In genomic region chr15:85014932-85015331, GRCh38 we compare ENCODE assay signal across 25 cellular contexts. TPM values are rescaled to one million over a fixed set of nuclear protein-coding genes. Genes with fewer than 3 reads are reported as not detected.
A peak's percentile ranks its signal among the peaks of the same experiment; 100 is the strongest.
DNase-seq lines count a peak whose midpoint lies in the region; ATAC-seq, FAIRE-seq and TF ChIP-seq lines count a peak whose summit lies in the region.
"Had no signal": no experiment of that assay in that cellular context is flagged by ENCODE, and none has a peak within 500 bp of the region (broad histone marks: within the 10 kb centered on the region; RNA-seq: fewer than 3 reads in every experiment).

No MANE protein-coding gene starts in this region.

- no peak overlapping the region for H3K56ac ChIP-seq in mesendoderm (ENCODE audit: low read length)

- no peaks in the 10 kb centered on the region for H3K27me3 Mint-ChIP-seq in T-helper 17 cell
- no peaks in the 10 kb centered on the region for H3K27me3 Mint-ChIP-seq in stimulated activated memory B cell treated with anti-CD40 and anti-IgM and Interleukin-4, amounts not matched to agents 10 μg/mL and 1 μg/mL and 100 μg/mL, for 72 hours

- no peak overlapping the region for H3K18ac ChIP-seq in mesendoderm (ENCODE audit: low read length)

- H3K36me3 Mint-ChIP-seq in T-helper 17 cell (ENCODE audit: low read depth) = no peaks in the 10 kb centered on the region
- peaks cover 5% of the 10 kb centered on the region for H3K36me3 Mint-ChIP-seq in stimulated activated memory B cell treated with anti-CD40 and anti-IgM and Interleukin-4, amounts not matched to agents 10 μg/mL and 1 μg/mL and 100 μg/mL, for 72 hours

- no peak overlapping the region for H2BK120ac ChIP-seq in mesendoderm (ENCODE audit: low read depth, low read length)

- ATAC-seq in T-helper 17 cell (no peak), HG03039 (IDR thresholded peaks at IDR 0.05; ENCODE audit: unreplicated experiment) (no peak)
- ATAC-seq in stimulated activated memory B cell treated with anti-CD40 and anti-IgM and Interleukin-4, amounts not matched to agents 10 μg/mL and 1 μg/mL and 100 μg/mL, for 72 hours = no peak

- H3K9me3 ChIP-seq in BLaER1 = peaks cover 5% of the 10 kb centered on the region; the same call in 1 of the 2 replicates
- no peaks in the 10 kb centered on the region for H3K9me3 ChIP-seq in T-helper 17 cell (ENCODE audit: control insufficient read depth, low read length, poor library complexity, severe bottlenecking)
- H3K9me3 ChIP-seq in tibial nerve = no peaks in the 10 kb centered on the region
- H3K9me3 ChIP-seq: MG63, Peyer's patch had no signal

- peaks cover 15% of the 10 kb centered on the region for H3K4me1 Mint-ChIP-seq in T-helper 17 cell
- peaks cover 58% of the 10 kb centered on the region for H3K4me1 Mint-ChIP-seq in stimulated activated memory B cell treated with anti-CD40 and anti-IgM and Interleukin-4, amounts not matched to agents 10 μg/mL and 1 μg/mL and 100 μg/mL, for 72 hours

- H2BK5ac ChIP-seq in mesendoderm (ENCODE audit: low read length) = no peak overlapping the region

- no peaks in the 10 kb centered on the region for H3K9me3 Mint-ChIP-seq in stimulated activated memory B cell treated with anti-CD40 and anti-IgM and Interleukin-4, amounts not matched to agents 10 μg/mL and 1 μg/mL and 100 μg/mL, for 72 hours

- H3K27ac ChIP-seq in BLaER1 = no peak overlapping the region
- H3K27ac ChIP-seq in mesendoderm (ENCODE audit: low read depth, low read length) = no peak overlapping the region
- no peak overlapping the region for H3K27ac ChIP-seq in tibial nerve
- H3K27ac ChIP-seq: GM23248, Peyer's patch, SK-N-MC had no signal

- H4K5ac ChIP-seq in mesendoderm (ENCODE audit: low read length) = no peak overlapping the region

- H3K27me3 ChIP-seq in BLaER1 (no peaks in the 10 kb centered on the region), mesendoderm (ENCODE audit: insufficient read depth, low read length, poor library complexity) (no peaks in the 10 kb centered on the region), tibial nerve (no peaks in the 10 kb centered on the region)
- H3K27me3 ChIP-seq: MG63, Peyer's patch had no signal

- DNase-seq in GM18507 (ENCODE audit: extremely low spot score, insufficient read length, low read depth) = no peak
- DNase-seq in T-helper 17 cell = no peak
- DNase-seq in mesendoderm = no peak
- DNase-seq in tibial nerve (ENCODE audit: low spot score in 2 of 2) = no peak
- DNase-seq: Calu3, DMS79 treated with DMSO at 0.1 percent for 48 hours, GM23248, H7, IMR-90, KG1, MG63, NCI-H1092 treated with DMSO at 0.1 percent for 48 hours, NCI-H1436 treated with DMSO at 0.1 percent for 48 hours, NCI-H187 treated with DMSO at 0.1 percent for 48 hours, NCI-H2107, NCI-H446, NCI-H526, NCI-H82, OCI-M1, Peyer's patch, SIG-M5 had no signal

- H3K4me3 Mint-ChIP-seq in T-helper 17 cell = no peak overlapping the region
- no peak overlapping the region for H3K4me3 Mint-ChIP-seq in stimulated activated memory B cell treated with anti-CD40 and anti-IgM and Interleukin-4, amounts not matched to agents 10 μg/mL and 1 μg/mL and 100 μg/mL, for 72 hours

- H4K8ac ChIP-seq in mesendoderm (ENCODE audit: low read depth, low read length) = no peak overlapping the region

- TF ChIP-seq CTCF in tibial nerve (IDR thresholded peaks at IDR 0.05) = no peak

- H3K9ac ChIP-seq in BLaER1 (no peak overlapping the region), mesendoderm (ENCODE audit: low read length) (no peak overlapping the region)
- H3K9ac ChIP-seq: GM23248 had no signal

- H3K4me1 ChIP-seq in BLaER1 (peaks cover 28% of the 10 kb centered on the region), mesendoderm (ENCODE audit: control insufficient read depth, low read depth, low read length) (no peaks in the 10 kb centered on the region), tibial nerve (peaks cover 0 to 37% (median 9%) of the 10 kb centered on the region in 4 donors)

- no peak for TF ChIP-seq POLR2A in tibial nerve (IDR thresholded peaks at IDR 0.05)

- H2BK15ac ChIP-seq in mesendoderm (replicated peaks; ENCODE audit: low read depth) = no peak overlapping the region

- no peak overlapping the region for H3K4me3 ChIP-seq in BLaER1
- H3K4me3 ChIP-seq in mesendoderm (ENCODE audit: low read length) = no peak overlapping the region
- no peak overlapping the region for H3K4me3 ChIP-seq in tibial nerve
- H3K4me3 ChIP-seq: GM23248, MG63, Peyer's patch, SK-N-MC had no signal

- H3K36me3 ChIP-seq in BLaER1 (no peaks in the 10 kb centered on the region), mesendoderm (ENCODE audit: control insufficient read depth, insufficient read depth, low read length) (no peaks in the 10 kb centered on the region), tibial nerve (no peaks in the 10 kb centered on the region)
- H3K36me3 ChIP-seq: MG63, Peyer's patch had no signal

- H3K79me2 ChIP-seq in mesendoderm (ENCODE audit: control insufficient read depth, insufficient read depth, low read length) = no peaks in the 10 kb centered on the region

- WGBS in mesendoderm (ENCODE audit: extremely low coverage, insufficient coverage, low lambda C conversion rate) = no CpG with 5 or more reads among the region's 6 CpGs
- WGBS in tibial nerve, 2 donors = 76 to 80% methylated on average over 6 of the region's 6 CpGs

- peak; percentile 65 for FAIRE-seq in GM18507 (lab: Jason Lieb, UNC)

- H3K27ac Mint-ChIP-seq in T-helper 17 cell = peak overlapping the region; percentile 2
- peak overlapping the region; percentile 61 for H3K27ac Mint-ChIP-seq in stimulated activated memory B cell treated with anti-CD40 and anti-IgM and Interleukin-4, amounts not matched to agents 10 μg/mL and 1 μg/mL and 100 μg/mL, for 72 hours

- TF ChIP-seq EP300 in tibial nerve (IDR thresholded peaks at IDR 0.05) = no peak

- H3K4ac ChIP-seq in mesendoderm (ENCODE audit: low read depth, low read length) = no peak overlapping the region

- H3K4me2 ChIP-seq in BLaER1 = peak overlapping the region; percentile 48
- no peak overlapping the region for H3K4me2 ChIP-seq in mesendoderm (ENCODE audit: low read length)

- H2AK5ac ChIP-seq in mesendoderm (ENCODE audit: low read length) = no peak overlapping the region

- H4K20me1 ChIP-seq in BLaER1 = no peaks in the 10 kb centered on the region

- no peaks in the 10 kb centered on the region for H3K79me1 ChIP-seq in mesendoderm (ENCODE audit: low read length)

- no peak overlapping the region for H3K23ac ChIP-seq in mesendoderm (ENCODE audit: low read length)

RNA-seq across cellular contexts. Expression of gene PDE8A, which starts 33.3 kb away (rescaled TPM):
- total RNA-seq in T-helper 17 cell (10 to 100 TPM; 40.7 to 44.2 TPM), tibial nerve (100 to 1,000 TPM in 1 of 4 donors, 10 to 100 TPM in 3; 49.4 to 108 (median 64.3) TPM)
- polyA plus RNA-seq in mesendoderm (2013, experiment 1 of 2) = 2.6 TPM
- polyA plus RNA-seq in mesendoderm (2013, experiment 2 of 2) = 2.6 TPM
